12 cellular contexts compared by ENCODE assay signal in the genomic region with DNA sequence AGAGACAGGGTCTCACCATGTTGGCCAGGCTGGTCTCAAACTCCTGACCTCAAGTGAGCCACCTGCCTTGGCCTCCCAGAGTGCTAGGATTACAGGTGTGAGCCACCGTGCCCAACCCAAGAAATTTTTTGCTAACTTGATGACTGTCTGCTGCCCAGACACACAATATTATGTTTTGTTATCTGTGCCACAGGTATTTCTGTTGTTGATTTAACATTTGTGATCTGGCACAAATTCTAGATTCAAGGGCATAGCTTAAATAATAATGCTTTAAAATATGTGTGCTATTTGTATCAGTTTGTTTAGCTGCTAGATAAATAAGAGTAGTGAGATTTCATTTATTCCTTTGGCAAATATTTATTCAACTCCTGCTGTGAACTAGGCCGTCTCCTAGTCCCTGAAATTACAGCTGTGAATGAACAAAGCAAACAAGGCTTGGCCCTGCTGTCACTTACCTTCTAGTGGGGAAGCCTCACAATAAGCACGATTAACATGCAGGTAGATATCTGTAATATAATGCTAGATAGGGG. TPM values are rescaled to one million over a fixed set of nuclear protein-coding genes. Genes with fewer than 3 reads are reported as not detected.
DNase-seq lines count a peak whose midpoint lies in the region; ATAC-seq and TF ChIP-seq lines count a peak whose summit lies in the region.
"Had no signal": no experiment of that assay in that cellular context is flagged by ENCODE, and none has a peak within 500 bp of the region (broad histone marks: within the 10 kb centered on the region; RNA-seq: fewer than 3 reads in every experiment).

No MANE protein-coding gene starts in this region.

- H3K36me3 ChIP-seq in tibial nerve: peaks cover 0 to 17% (median 0%) of the 10 kb centered on the region in 3 donors

- no peak overlapping the region for H3K4me3 ChIP-seq in tibial nerve
- H3K4me3 ChIP-seq: BLaER1 treated with 17β-estradiol and CSF1 and Interleukin-3, amounts not matched to agents 10 nM and 100 nM; smooth muscle cell had no signal

- H3K27ac ChIP-seq in tibial nerve: peak overlapping the region in 1 of 4 donors; percentile 20
- H3K27ac ChIP-seq: BLaER1 treated with 17β-estradiol and CSF1 and Interleukin-3, amounts not matched to agents 10 nM and 100 nM had no signal

- no peaks in the 10 kb centered on the region for H3K9me3 ChIP-seq in tibial nerve
- H3K9me3 ChIP-seq: BLaER1 treated with 17β-estradiol and CSF1 and Interleukin-3, amounts not matched to agents 10 nM and 100 nM had no signal

- DNase-seq in COLO668 (lab: John Stamatoyannopoulos, UW; ENCODE audit: unreplicated experiment) (peak; percentile 55), LoVo (ENCODE audit: low spot score) (peak; percentile 60), NCI-H774 (lab: John Stamatoyannopoulos, UW) (peak; percentile 97), left lobe of liver (ENCODE audit: low spot score) (no peak), NCI-H82 (lab: John Stamatoyannopoulos, UW) (no peak), tibial nerve (ENCODE audit: low spot score in 2 of 2) (no peak), posterior vena cava (ENCODE audit: low spot score) (no peak)
- DNase-seq: H7, KBM-7 had no signal

- H3K4me1 ChIP-seq in tibial nerve: peaks cover 0 to 41% (median 0%) of the 10 kb centered on the region in 4 donors

- no peak for TF ChIP-seq POLR2A in tibial nerve (IDR thresholded peaks at IDR 0.05)

- no peaks in the 10 kb centered on the region for H3K27me3 ChIP-seq in tibial nerve
- H3K27me3 ChIP-seq: BLaER1 treated with 17β-estradiol and CSF1 and Interleukin-3, amounts not matched to agents 10 nM and 100 nM had no signal

- WGBS in tibial nerve, 2 donors: 66 to 78% methylated on average over 3 of the region's 3 CpGs

- peak; percentile 90 for ATAC-seq in left lobe of liver
- ATAC-seq in HG02973 (IDR thresholded peaks at IDR 0.05; ENCODE audit: unreplicated experiment): no peak

- intact Hi-C loops in posterior vena cava (cut with DNase I): no loop called here

- TF ChIP-seq EP300 in tibial nerve (IDR thresholded peaks at IDR 0.05): no peak

- no peak for TF ChIP-seq CTCF in tibial nerve (IDR thresholded peaks at IDR 0.05)

RNA-seq across cellular contexts. Expression of gene GAPVD1, which starts 35.3 kb away (rescaled TPM):
- 16.4 TPM for total RNA-seq in left lobe of liver
- 10 to 100 TPM; 56.8 to 66.6 (median 63.9) TPM for total RNA-seq in tibial nerve
- total RNA-seq in posterior vena cava: 10 to 100 TPM; 42.5 to 53.3 TPM

RNA-seq across cellular contexts. Expression of gene HSPA5, which starts 55.8 kb away (rescaled TPM):
- total RNA-seq in left lobe of liver (251 TPM), tibial nerve (100 to 1,000 TPM in 1 of 4 donors, 10 to 100 TPM in 3; 59.0 to 140 (median 84.9) TPM), posterior vena cava (100 to 1,000 TPM; 160 to 218 TPM)

Comparison
In these comparisons a context has a peak if more than half of its experiments do, and no peak if none do; other contexts are left out.
1. DNase-seq: peak in COLO668 (single experiment), LoVo (single experiment) and NCI-H774 (single experiment); none in left lobe of liver (single experiment), NCI-H82 (single experiment), tibial nerve (0 of 2) and posterior vena cava (single experiment).